ENCODE assay signal across 12 cellular contexts in genomic region chr2:235026137-235026536, GRCh38.
DNase-seq lines count a peak whose midpoint lies in the region; ATAC-seq and TF ChIP-seq lines count a peak whose summit lies in the region.
"Had no signal": no experiment of that assay in that cellular context is flagged by ENCODE, and none has a peak within 500 bp of the region (broad histone marks: within the 10 kb centered on the region; RNA-seq: fewer than 3 reads in every experiment).

No MANE protein-coding gene starts in this region.

- TF ChIP-seq CTCF in WTC11 (IDR thresholded peaks at IDR 0.05): no peak
- TF ChIP-seq CTCF in type B pancreatic cell (conservative IDR thresholded peaks at IDR 0.05): no peak

- H3K27me3 Mint-ChIP-seq in WTC11 (ENCODE audit: low read depth) (no peaks in the 10 kb centered on the region), type B pancreatic cell (no peaks in the 10 kb centered on the region)
- no peaks in the 10 kb centered on the region for H3K27me3 Mint-ChIP-seq in activated CD8-positive, alpha-beta memory T cell treated with anti-CD3 and anti-CD28 coated beads, Interleukin-2, amount 10 ng/mL, durations not matched to agents 7 days and 5 days

- ATAC-seq in WTC11: no peak
- ATAC-seq in activated CD8-positive, alpha-beta memory T cell treated with anti-CD3 and anti-CD28 coated beads, Interleukin-2, amount 10 ng/mL, durations not matched to agents 7 days and 5 days: no peak

- H3K9me3 Mint-ChIP-seq in WTC11 (peaks cover 8% of the 10 kb centered on the region; the same call in 1 of the 2 replicates), type B pancreatic cell (peaks cover 6% of the 10 kb centered on the region)
- no peaks in the 10 kb centered on the region for H3K9me3 Mint-ChIP-seq in activated CD8-positive, alpha-beta memory T cell treated with anti-CD3 and anti-CD28 coated beads, Interleukin-2, amount 10 ng/mL, durations not matched to agents 7 days and 5 days (ENCODE audit: low read depth)

- H3K27ac Mint-ChIP-seq in WTC11 (0 out of 2 replicates have a peak overlapping the region, but pooled peaks have one; percentile 2), type B pancreatic cell (peak overlapping the region; percentile 11)
- no peak overlapping the region for H3K27ac Mint-ChIP-seq in activated CD8-positive, alpha-beta memory T cell treated with anti-CD3 and anti-CD28 coated beads, Interleukin-2, amount 10 ng/mL, durations not matched to agents 7 days and 5 days

- H3K4me3 Mint-ChIP-seq in WTC11: no peak overlapping the region
- no peak overlapping the region for H3K4me3 Mint-ChIP-seq in type B pancreatic cell
- no peak overlapping the region for H3K4me3 Mint-ChIP-seq in activated CD8-positive, alpha-beta memory T cell treated with anti-CD3 and anti-CD28 coated beads, Interleukin-2, amount 10 ng/mL, durations not matched to agents 7 days and 5 days

- H3K36me3 Mint-ChIP-seq in WTC11 (peaks cover 3% of the 10 kb centered on the region), type B pancreatic cell (peaks cover 21% of the 10 kb centered on the region)
- no peaks in the 10 kb centered on the region for H3K36me3 Mint-ChIP-seq in activated CD8-positive, alpha-beta memory T cell treated with anti-CD3 and anti-CD28 coated beads, Interleukin-2, amount 10 ng/mL, durations not matched to agents 7 days and 5 days

- CTCF ChIA-PET in WTC11 (lab: Charles Lee): interaction anchor here (0.6 to 1.2 kb wide), 2 partner anchors 81 to 490 kb away, joined by 3 to 4 read pairs; no protein-coding TSS in a partner anchor
- CTCF ChIA-PET in activated CD8-positive, alpha-beta memory T cell treated with anti-CD3 and anti-CD28 coated beads, Interleukin-2, amount 10 ng/mL, durations not matched to agents 7 days and 5 days (lab: Charles Lee): no interaction called here

- peaks cover 41% of the 10 kb centered on the region for H3K4me1 Mint-ChIP-seq in WTC11
- H3K4me1 Mint-ChIP-seq in type B pancreatic cell (ENCODE audit: unreplicated experiment): peaks cover 49% of the 10 kb centered on the region
- H3K4me1 Mint-ChIP-seq in activated CD8-positive, alpha-beta memory T cell treated with anti-CD3 and anti-CD28 coated beads, Interleukin-2, amount 10 ng/mL, durations not matched to agents 7 days and 5 days: no peaks in the 10 kb centered on the region

- POLR2A ChIA-PET in WTC11 (lab: Charles Lee): no interaction called here

- DNase-seq in DMS 273 (lab: John Stamatoyannopoulos, UW; ENCODE audit: unreplicated experiment) (peak; percentile 16), DMS 273 treated with DMSO at 0.1 percent for 48 hours (lab: John Stamatoyannopoulos, UW) (no peak), WTC11 (ENCODE audit: low spot score) (no peak), hepatic stellate cell (ENCODE audit: low spot score) (peak; percentile 37), type B pancreatic cell (ENCODE audit: extremely low spot score, unreplicated experiment) (no peak), NCI-H187 (lab: John Stamatoyannopoulos, UW) (no peak)
- DNase-seq in activated T-cell treated with anti-CD3 and anti-CD28 coated beads, Interleukin-2, amount 50 U/mL, for 1 hour: no peak
- no peak for DNase-seq in activated CD8-positive, alpha-beta memory T cell treated with anti-CD3 and anti-CD28 coated beads, Interleukin-2, amount 10 ng/mL, durations not matched to agents 7 days and 5 days
- DNase-seq: left ventricle myocardium superior; NCI-H1417 treated with DMSO at 0.1 percent for 48 hours; stimulated activated CD4-positive, alpha-beta T cell treated with anti-CD3 and anti-CD28 coated beads, Interleukin-15, amount 100 ng/mL, for 24 hours; upper lobe of left lung had no signal

TF ChIP-seq in WTC11, 78 proteins besides CTCF, POLR2A, EP300 and RAD21 (continues in another document):
- TF ChIP-seq, protein P1, sequence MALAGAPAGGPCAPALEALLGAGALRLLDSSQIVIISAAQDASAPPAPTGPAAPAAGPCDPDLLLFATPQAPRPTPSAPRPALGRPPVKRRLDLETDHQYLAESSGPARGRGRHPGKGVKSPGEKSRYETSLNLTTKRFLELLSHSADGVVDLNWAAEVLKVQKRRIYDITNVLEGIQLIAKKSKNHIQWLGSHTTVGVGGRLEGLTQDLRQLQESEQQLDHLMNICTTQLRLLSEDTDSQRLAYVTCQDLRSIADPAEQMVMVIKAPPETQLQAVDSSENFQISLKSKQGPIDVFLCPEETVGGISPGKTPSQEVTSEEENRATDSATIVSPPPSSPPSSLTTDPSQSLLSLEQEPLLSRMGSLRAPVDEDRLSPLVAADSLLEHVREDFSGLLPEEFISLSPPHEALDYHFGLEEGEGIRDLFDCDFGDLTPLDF (CRISPR knock-in tag; IDR thresholded peaks at IDR 0.05): no peak
- TF ChIP-seq ARID4B (CRISPR knock-in tag; IDR thresholded peaks at IDR 0.05; ENCODE audit: borderline replicate concordance) (no peak), NR1H2 (CRISPR knock-in tag; IDR thresholded peaks at IDR 0.05) (no peak), TEAD1 (CRISPR knock-in tag; IDR thresholded peaks at IDR 0.05) (no peak), PRRX2 (CRISPR knock-in tag; IDR thresholded peaks at IDR 0.05) (no peak), IRF1 (CRISPR knock-in tag; IDR thresholded peaks at IDR 0.05) (no peak), ATF2 (CRISPR knock-in tag; IDR thresholded peaks at IDR 0.05; ENCODE audit: borderline replicate concordance, low read depth) (no peak), ERG (CRISPR knock-in tag; IDR thresholded peaks at IDR 0.05) (no peak), ATF1 (CRISPR knock-in tag; IDR thresholded peaks at IDR 0.05) (no peak), OVOL2 (CRISPR knock-in tag; IDR thresholded peaks at IDR 0.05; ENCODE audit: borderline replicate concordance) (no peak)

Comparison
In these comparisons a context has a peak if more than half of its experiments do, and no peak if none do; other contexts are left out.
1. DNase-seq: peak in DMS 273 (single experiment) and hepatic stellate cell (single experiment); none in DMS 273 treated with DMSO at 0.1 percent for 48 hours (single experiment), WTC11 (single experiment), type B pancreatic cell (single experiment), NCI-H187 (0 of 2), activated T-cell treated with anti-CD3 and anti-CD28 coated beads, Interleukin-2, amount 50 U/mL, for 1 hour (single experiment) and activated CD8-positive, alpha-beta memory T cell treated with anti-CD3 and anti-CD28 coated beads, Interleukin-2, amount 10 ng/mL, durations not matched to agents 7 days and 5 days (single experiment).